Comparison of ENCODE assay signal across 7 cellular contexts in genomic region chr6:21664263-21665081, GRCh38.
DNase-seq lines count a peak whose midpoint lies in the region; TF ChIP-seq lines count a peak whose summit lies in the region.

No MANE protein-coding gene starts in this region.

- peak overlapping the region; percentile 88 for H2AK5ac ChIP-seq in neuronal stem cell (ENCODE audit: low read depth, low read length)

- peak overlapping the region; percentile 75 for H2BK5ac ChIP-seq in neuronal stem cell (ENCODE audit: low read length)

- H2AFZ ChIP-seq in neuronal stem cell (ENCODE audit: low read length) = peak overlapping the region; percentile 61

- peak overlapping the region; percentile 63 for H2BK12ac ChIP-seq in neuronal stem cell (ENCODE audit: low read length)

- peak overlapping the region; percentile 100 for H3K4me2 ChIP-seq in neuronal stem cell (ENCODE audit: insufficient read depth, low read length, poor library complexity, severe bottlenecking)

- H2BK15ac ChIP-seq in neuronal stem cell (ENCODE audit: low read length) = peak overlapping the region; percentile 99

- no peak overlapping the region for H3K27ac ChIP-seq in neuronal stem cell (replicated peaks; ENCODE audit: low read length)

- H3K23ac ChIP-seq in neuronal stem cell (ENCODE audit: low read depth, low read length, poor library complexity) = peak overlapping the region; percentile 98

- DNase-seq in EL (peak; percentile 37), NCI-H748 treated with DMSO at 0.1 percent for 48 hours (lab: John Stamatoyannopoulos, UW) (peak; percentile 59), fibroblast of pulmonary artery (ENCODE audit: low read depth) (peak; percentile 35), neuronal stem cell (ENCODE audit: low spot score) (peak; percentile 42), NCI-H226 (no peak), SKM-1 (lab: John Stamatoyannopoulos, UW; ENCODE audit: unreplicated experiment) (no peak), COR-L47 (lab: John Stamatoyannopoulos, UW) (no peak)

- peaks cover 2 to 11% of the 10 kb centered on the region in 2 donors for H3K4me1 ChIP-seq in neuronal stem cell (ENCODE audit: control insufficient read depth in 2 of 2, insufficient read depth in 1 of 2, low read depth in 1 of 2, low read length in 2 of 2)

- peak overlapping the region; percentile 99 for H4K91ac ChIP-seq in neuronal stem cell (ENCODE audit: low read depth, low read length, poor library complexity)

- no CpG with 5 or more reads among the region's 78 CpGs for WGBS in neuronal stem cell (ENCODE audit: extremely low coverage in 2 of 2, insufficient read length in 2 of 2, insufficient replicate concordance in 1 of 2), 2 donors

- H2BK120ac ChIP-seq in neuronal stem cell (ENCODE audit: low read depth, low read length) = peak overlapping the region; percentile 98

- peaks cover 0 to 11% of the 10 kb centered on the region in 2 donors for H3K36me3 ChIP-seq in neuronal stem cell (replicated peaks in 1 of 2; ENCODE audit: control insufficient read depth in 2 of 2, insufficient read depth in 2 of 2, low read length in 2 of 2)

- H3K4ac ChIP-seq in neuronal stem cell (ENCODE audit: low read length) = peak overlapping the region; percentile 95

- TF ChIP-seq CTCF in fibroblast of pulmonary artery (IDR thresholded peaks at IDR 0.05; ENCODE audit: low read length, missing control alignments) = no peak

- peak overlapping the region; percentile 97 for H3K14ac ChIP-seq in neuronal stem cell (ENCODE audit: low read length)

- H3K18ac ChIP-seq in neuronal stem cell (ENCODE audit: low read length) = peak overlapping the region; percentile 100

- H3K9me3 ChIP-seq in neuronal stem cell (replicated peaks in 1 of 2; ENCODE audit: control insufficient read depth in 2 of 2, insufficient read depth in 1 of 2, low read depth in 1 of 2, low read length in 2 of 2) = peaks cover 0 to 13% of the 10 kb centered on the region in 2 donors

- peaks cover 2% of the 10 kb centered on the region for H3K79me1 ChIP-seq in neuronal stem cell (ENCODE audit: low read depth, low read length)

- H3K4me3 ChIP-seq in fibroblast of pulmonary artery (replicated peaks; ENCODE audit: low read depth, low read length) = peak overlapping the region; percentile 69
- peak overlapping the region; percentile 66 to 82 for H3K4me3 ChIP-seq in neuronal stem cell (ENCODE audit: low read length in 2 of 2)

- H4K8ac ChIP-seq in neuronal stem cell (ENCODE audit: low read depth, low read length) = peak overlapping the region; percentile 65

- peaks cover 0 to 14% (median 0%) of the 10 kb centered on the region in 3 experiments for H3K27me3 ChIP-seq in neuronal stem cell (ENCODE audit: control insufficient read depth in 3 of 3, insufficient read depth in 3 of 3, low read depth in 1 of 3, low read length in 3 of 3)

- H3K9ac ChIP-seq in neuronal stem cell (ENCODE audit: low read depth, low read length, poor library complexity) = peak overlapping the region; percentile 94

Comparison
In these comparisons a context has a peak if more than half of its experiments do, and no peak if none do; other contexts are left out.
1. DNase-seq: peak in EL (single experiment), NCI-H748 treated with DMSO at 0.1 percent for 48 hours (single experiment), fibroblast of pulmonary artery (single experiment) and neuronal stem cell (single experiment); none in NCI-H226 (single experiment), SKM-1 (single experiment) and COR-L47 (single experiment).